Comparison of ENCODE assay signal across 8 cellular contexts in genomic region chr2:74179063-74179865, GRCh38. TPM values are rescaled to one million over a fixed set of nuclear protein-coding genes. Genes with fewer than 3 reads are reported as not detected.
DNase-seq lines count a peak whose midpoint lies in the region; ATAC-seq and TF ChIP-seq lines count a peak whose summit lies in the region.

No MANE protein-coding gene starts in this region.

- peak overlapping the region; percentile 82 to 95 (median 91) for H3K4me3 Mint-ChIP-seq in naive thymus-derived CD8-positive, alpha-beta T cell

- H2AFZ ChIP-seq in Karpas-422 (ENCODE audit: low read length), result no peak overlapping the region

- no peaks in the 10 kb centered on the region for H3K9me2 ChIP-seq in Karpas-422 (replicated peaks; ENCODE audit: insufficient read depth, low read length)

- H3K4me3 ChIP-seq in BE2C (ENCODE audit: low read depth, low read length), result peak overlapping the region; percentile 80
- H3K4me3 ChIP-seq in Karpas-422 (ENCODE audit: low read length), result peak overlapping the region; percentile 84
- H3K4me3 ChIP-seq in duodenal mucosa (ENCODE audit: low read depth in 1 of 2, low read length in 2 of 2), result peak overlapping the region; percentile 84 to 88

- H3K27ac ChIP-seq in Karpas-422 (ENCODE audit: low read length), result peak overlapping the region; percentile 100
- no peak overlapping the region for H3K27ac ChIP-seq in duodenal mucosa (ENCODE audit: low read depth, low read length)

- H3K36me3 ChIP-seq in BE2C, result no peaks in the 10 kb centered on the region
- H3K36me3 ChIP-seq in Karpas-422 (ENCODE audit: insufficient read depth, low read length), result peaks cover 30% of the 10 kb centered on the region
- H3K36me3 ChIP-seq in duodenal mucosa (ENCODE audit: control insufficient read depth in 1 of 2, insufficient read depth in 2 of 2, low read length in 2 of 2), result no peaks in the 10 kb centered on the region

- TF ChIP-seq CTCF in BE2C (IDR thresholded peaks at IDR 0.05; ENCODE audit: low read depth, low read length), result 0 out of 2 replicates have a peak, but pooled peaks have one; percentile 13

- ATAC-seq in GM21390 (IDR thresholded peaks at IDR 0.05; ENCODE audit: unreplicated experiment) (peak; percentile 13), esophagus mucosa (no peak)
- peak; percentile 37 to 42 for ATAC-seq in naive thymus-derived CD8-positive, alpha-beta T cell

- peaks cover 37% of the 10 kb centered on the region for H4K20me1 ChIP-seq in Karpas-422 (ENCODE audit: insufficient read depth, low read depth, low read length)

- H3K4me1 ChIP-seq in BE2C, result no peaks in the 10 kb centered on the region
- peaks cover 79% of the 10 kb centered on the region for H3K4me1 ChIP-seq in Karpas-422 (ENCODE audit: low read length)
- H3K4me1 ChIP-seq in duodenal mucosa (ENCODE audit: control insufficient read depth in 1 of 2, insufficient read depth in 2 of 2, low read length in 2 of 2), result peaks cover 6 to 13% of the 10 kb centered on the region in 2 donors

- H3K79me2 ChIP-seq in Karpas-422 (ENCODE audit: low read length), result peaks cover 48% of the 10 kb centered on the region

- peak overlapping the region; percentile 82 to 98 (median 96) for H3K27ac Mint-ChIP-seq in naive thymus-derived CD8-positive, alpha-beta T cell

- H3K9me3 ChIP-seq in BE2C (no peaks in the 10 kb centered on the region), Karpas-422 (ENCODE audit: low read length) (no peaks in the 10 kb centered on the region), duodenal mucosa (ENCODE audit: control insufficient read depth in 1 of 2, low read length in 2 of 2) (no peaks in the 10 kb centered on the region)

- H3K27me3 ChIP-seq in BE2C, result no peaks in the 10 kb centered on the region
- no peaks in the 10 kb centered on the region for H3K27me3 ChIP-seq in Karpas-422 (ENCODE audit: low read length)
- no peaks in the 10 kb centered on the region for H3K27me3 ChIP-seq in duodenal mucosa (ENCODE audit: control insufficient read depth in 1 of 2, insufficient read depth in 2 of 2, low read length in 2 of 2)

- peaks cover 0 to 17% (median 3%) of the 10 kb centered on the region in 3 donors for H3K36me3 Mint-ChIP-seq in naive thymus-derived CD8-positive, alpha-beta T cell

- peak overlapping the region; percentile 97 for H3K4me2 ChIP-seq in Karpas-422 (ENCODE audit: low read depth, low read length, poor library complexity, severe bottlenecking)

- H3K9me3 Mint-ChIP-seq in naive thymus-derived CD8-positive, alpha-beta T cell, result no peaks in the 10 kb centered on the region

- H3K9ac ChIP-seq in Karpas-422 (ENCODE audit: low read length) (peak overlapping the region; percentile 42), duodenal mucosa (ENCODE audit: low read depth in 1 of 2, low read length in 2 of 2) (peak overlapping the region in 1 of 2 donors; percentile 38)

- POLR2A ChIA-PET in naive thymus-derived CD8-positive, alpha-beta T cell (lab: Charles Lee), result interaction anchor here (0.6 to 2.8 kb wide), 32 partner anchors 11 to 945 kb away, joined by 3 to 80 read pairs (median 5); partner anchors contain the start of genes BOLA3, CCT7, DGUOK and FBXO41

- H3K4me1 Mint-ChIP-seq in naive thymus-derived CD8-positive, alpha-beta T cell, result peaks cover 6 to 55% (median 33%) of the 10 kb centered on the region in 4 donors

- DNase-seq in BE2C (no peak), Karpas-422 (no peak), HT-29 (ENCODE audit: low spot score) (no peak), SIG-M5 (lab: John Stamatoyannopoulos, UW) (no peak)
- DNase-seq in naive thymus-derived CD8-positive, alpha-beta T cell, result peak in 2 of 10 donors; percentile 7 to 19

- no peaks in the 10 kb centered on the region for H3K27me3 Mint-ChIP-seq in naive thymus-derived CD8-positive, alpha-beta T cell

RNA-seq across cellular contexts. Expression of gene MOB1A, which starts 0.6 kb away (rescaled TPM):
- polyA plus RNA-seq in BE2C (2012; ENCODE audit: insufficient read depth, insufficient read length, low read depth), result 5.9 TPM
- 221 and 542 TPM in 2 replicates for total RNA-seq in Karpas-422 (2014; rRNA removed; shearing (Covaris generic); ENCODE audit: low replicate concordance)
- total RNA-seq in naive thymus-derived CD8-positive, alpha-beta T cell, result 100 to 1,000 TPM; 137 to 160 TPM
- polyA plus RNA-seq in naive thymus-derived CD8-positive, alpha-beta T cell, result 100 to 1,000 TPM; 111 to 152 (median 145) TPM
- 31.4 and 38.9 TPM in 2 replicates for total RNA-seq in HT-29 (2014; rRNA removed; shearing (Covaris generic))
- 81.3 TPM for total RNA-seq in esophagus mucosa

RNA-seq across cellular contexts. Expression of gene MTHFD2, which starts 19.2 kb away (rescaled TPM):
- polyA plus RNA-seq in BE2C (2012; ENCODE audit: insufficient read depth, insufficient read length, low read depth), result 155 TPM
- 710 and 714 TPM in 2 replicates for total RNA-seq in Karpas-422 (2014; rRNA removed; shearing (Covaris generic); ENCODE audit: low replicate concordance)
- total RNA-seq in naive thymus-derived CD8-positive, alpha-beta T cell, result 10 to 100 TPM; 37.3 to 38.1 TPM
- 1 to 10 TPM; 4.8 to 5.9 (median 5.4) TPM for polyA plus RNA-seq in naive thymus-derived CD8-positive, alpha-beta T cell
- total RNA-seq in HT-29 (2014; rRNA removed; shearing (Covaris generic)), result 180 TPM in 2 replicates
- total RNA-seq in esophagus mucosa, result 77.6 TPM

RNA-seq across cellular contexts. Expression of gene BOLA3, which starts 31.6 kb away (rescaled TPM):
- 50.6 TPM for polyA plus RNA-seq in BE2C (2012; ENCODE audit: insufficient read depth, insufficient read length, low read depth)
- 37.3 and 120 TPM in 2 replicates for total RNA-seq in Karpas-422 (2014; rRNA removed; shearing (Covaris generic); ENCODE audit: low replicate concordance)
- total RNA-seq in naive thymus-derived CD8-positive, alpha-beta T cell, result 10 to 100 TPM; 13.3 to 13.5 TPM
- 10 to 100 TPM; 59.9 to 78.5 (median 68.3) TPM for polyA plus RNA-seq in naive thymus-derived CD8-positive, alpha-beta T cell
- total RNA-seq in HT-29 (2014; rRNA removed; shearing (Covaris generic)), result 24.6 and 31.9 TPM in 2 replicates
- 35.9 TPM for total RNA-seq in esophagus mucosa
